8 cellular contexts compared by ENCODE assay signal in genomic region chr6:32191696-32192607, GRCh38. TPM values are rescaled to one million over a fixed set of nuclear protein-coding genes. Genes with fewer than 3 reads are reported as not detected.
DNase-seq lines count a peak whose midpoint lies in the region; ATAC-seq and TF ChIP-seq lines count a peak whose summit lies in the region.

No MANE protein-coding gene starts in this region.

- POLR2A ChIA-PET in BJ (lab: Charles Lee), result no interaction called here

- peaks cover 64% of the 10 kb centered on the region for H3K4me1 Mint-ChIP-seq in nephron

- TF ChIP-seq CTCF in BJ (IDR thresholded peaks at IDR 0.05; ENCODE audit: insufficient read depth, low read depth, low read length) (no peak), choroid plexus epithelial cell (conservative IDR thresholded peaks at IDR 0.05; ENCODE audit: low read depth, low read length) (no peak), nephron (IDR thresholded peaks at IDR 0.05; ENCODE audit: unreplicated experiment in 3 of 3) (no peak)

- CTCF ChIA-PET in BJ (lab: Yijun Ruan, JAX), result interaction anchor here (1.5 to 2.1 kb wide), 3 partner anchors 15 to 73 kb away, joined by 6 to 9 read pairs (median 7); no protein-coding TSS in a partner anchor

- peak overlapping the region; percentile 98 for H3K27ac ChIP-seq in KOPT-K1 (ENCODE audit: low read depth, low read length, poor library complexity, severe bottlenecking)

- H3K27me3 Mint-ChIP-seq in nephron (ENCODE audit: low read depth), result no peaks in the 10 kb centered on the region

- peak overlapping the region; percentile 99 to 100 (median 99) for H3K27ac Mint-ChIP-seq in nephron

- H3K27me3 ChIP-seq in BJ (ENCODE audit: control insufficient read depth, insufficient read depth, low read length), result no peaks in the 10 kb centered on the region

- ATAC-seq in GM21515 (IDR thresholded peaks at IDR 0.05; ENCODE audit: unreplicated experiment), result no peak

- H3K36me3 ChIP-seq in BJ (ENCODE audit: control insufficient read depth, insufficient read depth, low read length) (peaks cover 3% of the 10 kb centered on the region; the same call in 1 of the 2 replicates), KOPT-K1 (ENCODE audit: insufficient read depth, low read length) (peaks cover 14% of the 10 kb centered on the region)

- H3K4me3 ChIP-seq in BJ (ENCODE audit: low read depth, low read length) (peak overlapping the region; percentile 7; the same call in 1 of the 2 replicates), choroid plexus epithelial cell (ENCODE audit: low read depth, low read length) (peak overlapping the region; percentile 30)

- peaks cover 9% of the 10 kb centered on the region for H3K36me3 Mint-ChIP-seq in nephron (ENCODE audit: low read depth)

- no peak for DNase-seq in BJ (ENCODE audit: low read depth)
- no peak for DNase-seq in choroid plexus epithelial cell (ENCODE audit: low read depth)
- DNase-seq in NCI-H187 treated with DMSO at 0.1 percent for 48 hours (lab: John Stamatoyannopoulos, UW), result no peak
- DNase-seq in HuH-7 (ENCODE audit: low spot score), result no peak
- no peak for DNase-seq in retina

- no peaks in the 10 kb centered on the region for H3K9me3 Mint-ChIP-seq in nephron

- peak overlapping the region; percentile 67 to 75 (median 73) for H3K4me3 Mint-ChIP-seq in nephron

- no peaks in the 10 kb centered on the region for H3K9me3 ChIP-seq in KOPT-K1 (ENCODE audit: insufficient read depth, low read length, poor library complexity, severe bottlenecking)

RNA-seq across cellular contexts. Expression of gene GPSM3, which starts 0.5 kb away (rescaled TPM):
- 9.8 and 13.3 TPM in 2 replicates for polyA plus RNA-seq in BJ (2011; rRNA removed)
- polyA minus RNA-seq in BJ (2011; rRNA and poly(A)+ RNA removed), result 6.9 and 8.3 TPM in 2 replicates

RNA-seq across cellular contexts. Expression of gene PBX2, which starts 1.9 kb away (rescaled TPM):
- 59.5 and 73.5 TPM in 2 replicates for polyA plus RNA-seq in BJ (2011; rRNA removed)
- polyA minus RNA-seq in BJ (2011; rRNA and poly(A)+ RNA removed), result 19.9 and 41.0 TPM in 2 replicates

RNA-seq across cellular contexts. Expression of gene AGER, which starts 7.9 kb away (rescaled TPM):
- 2.4 and 2.6 TPM in 2 replicates for polyA plus RNA-seq in BJ (2011; rRNA removed)
- 0.36 and 1.00 TPM in 2 replicates for polyA minus RNA-seq in BJ (2011; rRNA and poly(A)+ RNA removed)

RNA-seq across cellular contexts. Expression of gene RNF5, which starts 13.7 kb away (rescaled TPM):
- 40.2 and 44.4 TPM in 2 replicates for polyA plus RNA-seq in BJ (2011; rRNA removed)
- 16.2 and 22.9 TPM in 2 replicates for polyA minus RNA-seq in BJ (2011; rRNA and poly(A)+ RNA removed)

RNA-seq across cellular contexts. Expression of gene AGPAT1, which starts 16.1 kb away (rescaled TPM):
- 117 and 158 TPM in 2 replicates for polyA plus RNA-seq in BJ (2011; rRNA removed)
- 114 and 212 TPM in 2 replicates for polyA minus RNA-seq in BJ (2011; rRNA and poly(A)+ RNA removed)
